22 cellular contexts compared by ENCODE assay signal in genomic region chr1:56025942-56026341, GRCh38.
DNase-seq lines count a peak whose midpoint lies in the region; ATAC-seq and TF ChIP-seq lines count a peak whose summit lies in the region.
"Had no signal": no experiment of that assay in that cellular context is flagged by ENCODE, and none has a peak within 500 bp of the region (broad histone marks: within the 10 kb centered on the region; RNA-seq: fewer than 3 reads in every experiment).

No MANE protein-coding gene starts in this region.

- no peak for TF ChIP-seq POLR2A in breast epithelium (IDR thresholded peaks at IDR 0.05)

- no peaks in the 10 kb centered on the region for H3K27me3 ChIP-seq in breast epithelium
- H3K27me3 ChIP-seq: neutrophil, SJSA1, thyroid gland had no signal

- CTCF ChIA-PET in MCF 10A (lab: Yijun Ruan, JAX): interaction anchor here (0.5 to 0.6 kb wide), 2 partner anchors 547 to 593 kb away, joined by 3 to 4 read pairs; no protein-coding TSS in a partner anchor

- no peaks in the 10 kb centered on the region for H3K36me3 ChIP-seq in breast epithelium
- H3K36me3 ChIP-seq: neutrophil, SJSA1, thyroid gland had no signal

- H3K27ac ChIP-seq in breast epithelium: no peak overlapping the region
- H3K27ac ChIP-seq: neutrophil, SJSA1, thyroid gland had no signal

- peak overlapping the region; percentile 85 for H3K27ac Mint-ChIP-seq in MCF 10A (ENCODE audit: low read depth, unreplicated experiment)
- H3K27ac Mint-ChIP-seq: B cell; stimulated activated naive CD8-positive, alpha-beta T cell treated with anti-CD3 and anti-CD28 coated beads, Interleukin-15, Interleukin-2, amounts not matched to agents 100 ng/mL and 50 ng/mL, for 24 hours had no signal

- POLR2A ChIA-PET in MCF 10A (lab: Yijun Ruan, JAX): no interaction called here

- H3K9me3 ChIP-seq in breast epithelium: no peaks in the 10 kb centered on the region
- H3K9me3 ChIP-seq: neutrophil, SJSA1, thyroid gland had no signal

- intact Hi-C loops in MCF 10A (cut with micrococcal nuclease) (no loop called here), breast epithelium (cut with DNase I; ENCODE audit: low total_unique reads) (loop anchor here (5.0 kb wide), 1 partner anchor 979 kb away; no protein-coding TSS in a partner anchor)

- no peak for ATAC-seq in GM18511 (IDR thresholded peaks at IDR 0.05; ENCODE audit: unreplicated experiment)
- no peak for ATAC-seq in HG03108 (IDR thresholded peaks at IDR 0.05; ENCODE audit: unreplicated experiment)
- ATAC-seq: activated T-cell treated with anti-CD3 and anti-CD28 coated beads, Interleukin-2, amount 50 U/mL, for 4 hours had no signal

- H3K27me3 Mint-ChIP-seq in MCF 10A (ENCODE audit: insufficient read depth, unreplicated experiment): no peaks in the 10 kb centered on the region

- H3K4me3 ChIP-seq in breast epithelium (no peak overlapping the region), fibroblast of mammary gland (ENCODE audit: control insufficient read depth, low read depth, low read length) (no peak overlapping the region)
- H3K4me3 ChIP-seq: SJSA1, thyroid gland had no signal

- H3K4me1 ChIP-seq in breast epithelium: no peaks in the 10 kb centered on the region
- H3K4me1 ChIP-seq: SJSA1 had no signal

- no TSS peak for BruUV-seq in MCF 10A (replicated peaks; lab: Mats Ljungman, UMichigan)

- no peak for TF ChIP-seq CTCF in MCF 10A (IDR thresholded peaks at IDR 0.05; ENCODE audit: unreplicated experiment)
- no peak for TF ChIP-seq CTCF in breast epithelium (IDR thresholded peaks at IDR 0.05)
- TF ChIP-seq CTCF in fibroblast of mammary gland (conservative IDR thresholded peaks at IDR 0.05; ENCODE audit: control insufficient read depth, insufficient read depth, low read depth, low read length): no peak

- DNase-seq in MCF 10A (ENCODE audit: unreplicated experiment) (peak; percentile 54), breast epithelium (ENCODE audit: low spot score in 2 of 2) (no peak), SHP77 treated with DMSO at 0.1 percent for 48 hours (lab: John Stamatoyannopoulos, UW) (peak; percentile 9), fibroblast of mammary gland (ENCODE audit: low read depth) (peak; percentile 31), NCI-H2196 treated with DMSO at 0.1 percent for 48 hours (lab: John Stamatoyannopoulos, UW; ENCODE audit: unreplicated experiment) (no peak)
- DNase-seq in effector CD4-positive, alpha-beta T cell: no peak
- DNase-seq: activated CD4-positive, alpha-beta T cell treated with anti-CD3 and anti-CD28 coated beads for 4 hours; activated naive CD4-positive, alpha-beta T cell; activated T-cell treated with anti-CD3 and anti-CD28 coated beads, Interleukin-2, amount 50 U/mL, for 4 hours; amniotic stem cell; caudate nucleus; dermis blood vessel endothelial cell; foreskin melanocyte; NCI-H2107; NCI-H526 treated with DMSO at 0.1 percent for 48 hours; thyroid gland had no signal

- peaks cover 17% of the 10 kb centered on the region for H3K4me1 Mint-ChIP-seq in MCF 10A (ENCODE audit: insufficient read depth, unreplicated experiment)
- H3K4me1 Mint-ChIP-seq: B cell had no signal

- no peaks in the 10 kb centered on the region for H3K9me3 Mint-ChIP-seq in MCF 10A (ENCODE audit: unreplicated experiment)

- no peak overlapping the region for H3K4me3 Mint-ChIP-seq in MCF 10A (ENCODE audit: unreplicated experiment)
- H3K4me3 Mint-ChIP-seq: activated T-cell treated with anti-CD3 and anti-CD28 coated beads, Interleukin-2, amount 50 U/mL, for 4 hours; B cell; stimulated activated naive CD8-positive, alpha-beta T cell treated with anti-CD3 and anti-CD28 coated beads, Interleukin-15, Interleukin-2, amounts not matched to agents 100 ng/mL and 50 ng/mL, for 24 hours had no signal

- no peaks in the 10 kb centered on the region for H3K36me3 Mint-ChIP-seq in MCF 10A (ENCODE audit: insufficient read depth, unreplicated experiment)

Comparison
In these comparisons a context has a peak if more than half of its experiments do, and no peak if none do; other contexts are left out.
1. DNase-seq: peak in MCF 10A (single experiment), SHP77 treated with DMSO at 0.1 percent for 48 hours (single experiment) and fibroblast of mammary gland (single experiment); none in breast epithelium (0 of 2), NCI-H2196 treated with DMSO at 0.1 percent for 48 hours (single experiment) and effector CD4-positive, alpha-beta T cell (single experiment).